2 cellular contexts compared by ENCODE assay signal in genomic region chr6:121351911-121352310, GRCh38.
TF ChIP-seq lines count a peak whose summit lies in the region.

No MANE protein-coding gene starts in this region.

TF ChIP-seq in IMR-90, 13 proteins besides CTCF, POLR2A, EP300 and RAD21:
- TF ChIP-seq, protein P1, sequence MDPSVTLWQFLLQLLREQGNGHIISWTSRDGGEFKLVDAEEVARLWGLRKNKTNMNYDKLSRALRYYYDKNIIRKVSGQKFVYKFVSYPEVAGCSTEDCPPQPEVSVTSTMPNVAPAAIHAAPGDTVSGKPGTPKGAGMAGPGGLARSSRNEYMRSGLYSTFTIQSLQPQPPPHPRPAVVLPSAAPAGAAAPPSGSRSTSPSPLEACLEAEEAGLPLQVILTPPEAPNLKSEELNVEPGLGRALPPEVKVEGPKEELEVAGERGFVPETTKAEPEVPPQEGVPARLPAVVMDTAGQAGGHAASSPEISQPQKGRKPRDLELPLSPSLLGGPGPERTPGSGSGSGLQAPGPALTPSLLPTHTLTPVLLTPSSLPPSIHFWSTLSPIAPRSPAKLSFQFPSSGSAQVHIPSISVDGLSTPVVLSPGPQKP (IDR thresholded peaks at IDR 0.05; ENCODE audit: borderline replicate concordance, low read depth, low read length) = no peak
- TF ChIP-seq BHLHE40 (IDR thresholded peaks at IDR 0.05; ENCODE audit: low read depth, low read length) (no peak), CHD1 (IDR thresholded peaks at IDR 0.05; ENCODE audit: low read depth, low read length) (no peak), SMC3 (IDR thresholded peaks at IDR 0.05; ENCODE audit: low read depth, low read length) (no peak), CEBPB (IDR thresholded peaks at IDR 0.05; ENCODE audit: low read depth, low read length) (no peak), USF2 (IDR thresholded peaks at IDR 0.05; ENCODE audit: low read depth, low read length) (no peak), FOS (IDR thresholded peaks at IDR 0.05; ENCODE audit: low read depth, low read length) (no peak), MAZ (IDR thresholded peaks at IDR 0.05; ENCODE audit: borderline replicate concordance, low read depth, low read length) (no peak)

TF ChIP-seq in K562, 482 proteins besides CTCF, POLR2A, EP300 and RAD21:
- no peak for TF ChIP-seq BDP1 (IDR thresholded peaks at IDR 0.05; ENCODE audit: insufficient read depth, insufficient read length)
- TF ChIP-seq, protein P2, sequence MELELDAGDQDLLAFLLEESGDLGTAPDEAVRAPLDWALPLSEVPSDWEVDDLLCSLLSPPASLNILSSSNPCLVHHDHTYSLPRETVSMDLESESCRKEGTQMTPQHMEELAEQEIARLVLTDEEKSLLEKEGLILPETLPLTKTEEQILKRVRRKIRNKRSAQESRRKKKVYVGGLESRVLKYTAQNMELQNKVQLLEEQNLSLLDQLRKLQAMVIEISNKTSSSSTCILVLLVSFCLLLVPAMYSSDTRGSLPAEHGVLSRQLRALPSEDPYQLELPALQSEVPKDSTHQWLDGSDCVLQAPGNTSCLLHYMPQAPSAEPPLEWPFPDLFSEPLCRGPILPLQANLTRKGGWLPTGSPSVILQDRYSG (tag; conservative IDR thresholded peaks at IDR 0.05; ENCODE audit: low read depth) = no peak
- TF ChIP-seq MTA3 (IDR thresholded peaks at IDR 0.05; ENCODE audit: borderline replicate concordance) = no peak
- no peak for TF ChIP-seq ARID1B (IDR thresholded peaks at IDR 0.05)
- TF ChIP-seq STAT5A (IDR thresholded peaks at IDR 0.05; ENCODE audit: borderline replicate concordance, low read length) = no peak
- TF ChIP-seq SP2 (IDR thresholded peaks at IDR 0.05; ENCODE audit: extremely low read depth, low read depth, low read length, poor library complexity, severe bottlenecking) = no peak
- TF ChIP-seq FOXP1 (CRISPR knock-in tag; IDR thresholded peaks at IDR 0.05) = no peak
- TF ChIP-seq GTF2E2 (tag; IDR thresholded peaks at IDR 0.05) = no peak
- TF ChIP-seq BCLAF1 (IDR thresholded peaks at IDR 0.05; ENCODE audit: borderline replicate concordance in 1 of 2, control insufficient read depth in 1 of 2, low read depth in 2 of 2, low read length in 1 of 2) = no peak
- TF ChIP-seq CBFB (CRISPR knock-in tag; IDR thresholded peaks at IDR 0.05) = no peak
- no peak for TF ChIP-seq ZNF444 (CRISPR knock-in tag; IDR thresholded peaks at IDR 0.05)
- no peak for TF ChIP-seq ZNF79 (CRISPR knock-in tag; IDR thresholded peaks at IDR 0.05; ENCODE audit: low read depth)
- TF ChIP-seq NCOR1 (IDR thresholded peaks at IDR 0.05) = no peak
- no peak for TF ChIP-seq JUNB (CRISPR knock-in tag; conservative IDR thresholded peaks at IDR 0.05)
